In genomic region chr13:98307744-98308524, GRCh38 we compare ENCODE assay signal across 13 cellular contexts.
DNase-seq lines count a peak whose midpoint lies in the region; ATAC-seq and TF ChIP-seq lines count a peak whose summit lies in the region.
"Had no signal": no experiment of that assay in that cellular context is flagged by ENCODE, and none has a peak within 500 bp of the region (broad histone marks: within the 10 kb centered on the region; RNA-seq: fewer than 3 reads in every experiment).

No MANE protein-coding gene starts in this region.

- no peaks in the 10 kb centered on the region for H3K9me3 ChIP-seq in heart right ventricle
- H3K9me3 ChIP-seq in ovary, result no peaks in the 10 kb centered on the region
- H3K9me3 ChIP-seq: esophagus squamous epithelium had no signal

- peaks cover 0 to 49% (median 8%) of the 10 kb centered on the region in 9 donors for H3K4me1 ChIP-seq in heart right ventricle
- H3K4me1 ChIP-seq in ovary (ENCODE audit: insufficient read depth), result peaks cover 5% of the 10 kb centered on the region

- no peaks in the 10 kb centered on the region for H3K36me3 ChIP-seq in heart right ventricle
- no peaks in the 10 kb centered on the region for H3K36me3 ChIP-seq in ovary
- H3K36me3 ChIP-seq: esophagus squamous epithelium had no signal

- peak overlapping the region in 9 of 10 donors; percentile 13 to 76 (median 52) for H3K27ac ChIP-seq in heart right ventricle
- peak overlapping the region in 1 of 2 donors; percentile 33 for H3K27ac ChIP-seq in ovary

- H3K27me3 ChIP-seq in heart right ventricle, result no peaks in the 10 kb centered on the region
- no peaks in the 10 kb centered on the region for H3K27me3 ChIP-seq in ovary
- H3K27me3 ChIP-seq: esophagus squamous epithelium had no signal

- 47 to 60% methylated on average over 21 of the region's 21 CpGs for WGBS in heart right ventricle, 2 donors
- WGBS in ovary, 3 donors, result 15 to 32% (median 22%) methylated on average over 21 of the region's 21 CpGs

- TF ChIP-seq EP300 in ovary (IDR thresholded peaks at IDR 0.05), result no peak

- TF ChIP-seq POLR2A in ovary (IDR thresholded peaks at IDR 0.05), result no peak

- peak overlapping the region in 5 of 10 donors; percentile 18 to 35 (median 27) for H3K4me3 ChIP-seq in heart right ventricle
- H3K4me3 ChIP-seq in ovary, result no peak overlapping the region
- H3K4me3 ChIP-seq: esophagus squamous epithelium, lung had no signal

- peak in 7 of 8 donors; percentile 44 to 90 (median 81) for ATAC-seq in heart right ventricle
- no peak for ATAC-seq in GM19455 (IDR thresholded peaks at IDR 0.05; ENCODE audit: unreplicated experiment)
- ATAC-seq: PC-3 had no signal

- TF ChIP-seq CTCF in heart right ventricle (IDR thresholded peaks at IDR 0.05) (no peak), ovary (IDR thresholded peaks at IDR 0.05) (no peak)

- peak; percentile 32 for DNase-seq in AG08396 (ENCODE audit: low spot score)
- peak; percentile 66 for DNase-seq in amniotic epithelial cell (ENCODE audit: low read depth)
- DNase-seq in heart right ventricle, result peak in 1 of 2 donors; percentile 30
- peak; percentile 28 to 59 (median 45) for DNase-seq in ovary
- no peak for DNase-seq in mucosa of gallbladder (ENCODE audit: low spot score)
- DNase-seq in HUDEP-2 (lab: John Stamatoyannopoulos, UW; ENCODE audit: unreplicated experiment in 76 of 76), result no peak
- no peak for DNase-seq in T-helper 9 cell
- DNase-seq: amniotic stem cell, esophagus squamous epithelium, Kasumi-1, PC-3 had no signal

- intact Hi-C loops in heart right ventricle (cut with DNase I), result no loop called here
- intact Hi-C loops in ovary (cut with DNase I), result no loop called here

Comparison
In these comparisons a context has a peak if more than half of its experiments do, and no peak if none do; other contexts are left out.
1. DNase-seq: peak in AG08396 (single experiment), amniotic epithelial cell (single experiment) and ovary (5 of 5); none in mucosa of gallbladder (single experiment), HUDEP-2 (0 of 76) and T-helper 9 cell (single experiment).